In the genomic region with DNA sequence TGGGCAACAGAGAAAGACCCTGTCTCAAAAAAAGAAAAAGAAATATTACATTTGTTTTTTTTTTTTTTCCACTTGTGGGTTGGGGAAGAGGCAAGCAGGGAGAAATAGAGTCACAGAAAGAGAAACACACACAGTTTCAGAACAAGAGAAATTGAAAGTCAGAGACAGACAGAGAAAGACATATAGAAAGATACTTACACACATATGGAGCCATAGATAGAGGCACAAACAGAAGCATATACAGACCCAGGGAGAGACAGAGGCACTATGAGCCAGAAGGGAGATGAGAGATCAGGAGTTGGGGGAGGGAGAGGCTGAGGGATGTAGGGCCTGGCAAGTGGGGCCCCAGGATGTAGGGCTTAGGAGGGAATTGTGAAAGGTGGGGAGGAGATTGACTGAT, we compare ENCODE assay signal across 39 cellular contexts. TPM values are rescaled to one million over a fixed set of nuclear protein-coding genes. Genes with fewer than 3 reads are reported as not detected.
"Had no signal": no experiment of that assay in that cellular context is flagged by ENCODE, and none has a peak within 500 bp of the region (broad histone marks: within the 10 kb centered on the region; RNA-seq: fewer than 3 reads in every experiment).

No MANE protein-coding gene starts in this region.

- H3K4me1 ChIP-seq: ascending aorta had no signal

- H3K27ac ChIP-seq: ascending aorta, cardiac muscle cell, VCaP had no signal

- H3K4me3 Mint-ChIP-seq: activated B cell treated with CpG ODN at 0.5 μM for 24 hours; activated CD4-positive, alpha-beta memory T cell treated with anti-CD3 and anti-CD28 coated beads for 36 hours; activated CD4-positive, alpha-beta T cell treated with anti-CD3 and anti-CD28 coated beads, Interleukin-2, amount 10 ng/mL, durations not matched to agents 24 days and 14 days; activated CD8-positive, alpha-beta T cell treated with anti-CD3 and anti-CD28 coated beads for 36 hours; activated naive CD4-positive, alpha-beta T cell treated with anti-CD3 and anti-CD28 coated beads for 36 hours; activated naive CD8-positive, alpha-beta T cell; activated naive CD8-positive, alpha-beta T cell treated with anti-CD3 and anti-CD28 coated beads, Interleukin-2, amount 10 ng/mL, durations not matched to agents 7 days and 5 days; activated naive CD8-positive, alpha-beta T cell treated with anti-CD3 and anti-CD28 coated beads, Interleukin-2, amount 50 U/mL, for 24 hours; activated T-cell treated with anti-CD3 and anti-CD28 coated beads, Interleukin-2, amount 50 U/mL, for 4 hours; activated T-cell treated with anti-CD3 and anti-CD28 coated beads, Interleukin-2, amount 50 U/mL, for 72 hours; activated T-helper 1 cell treated with anti-CD3 and anti-CD28 coated beads, Interleukin-12 subunit alpha, Interleukin-12 subunit beta, Interleukin-2, Interleukin-4 antibody, amounts not matched to agents 30 ng/mL and 10 ng/mL and 1 ng/mL, durations not matched to agents 14 hours and 24 hours and 36 hours; activated T-helper 17 cell treated with anti-CD3 and anti-CD28 coated beads, Interleukin-2, amount 50 U/mL, for 72 hours; brain; central memory CD8-positive, alpha-beta T cell; T-helper 1 cell treated with Interleukin-12 subunit alpha and Interleukin-12 subunit beta and Interleukin-4 antibody, amounts not matched to agents 30 μg/mL and 1 μg/mL, for 36 hours; T-helper 2 cell treated with Interferon-gamma antibody and Interleukin-4, amounts not matched to agents 5 μg/mL and 100 μg/mL, for 36 hours had no signal

- DNase-seq: activated B cell treated with CpG ODN at 0.5 μM for 24 hours; activated CD4-positive, alpha-beta memory T cell treated with anti-CD3 and anti-CD28 coated beads for 36 hours; activated CD4-positive, alpha-beta T cell treated with anti-CD3 and anti-CD28 coated beads for 4 hours; activated CD4-positive, alpha-beta T cell treated with anti-CD3 and anti-CD28 coated beads, Interleukin-2, amount 10 ng/mL, durations not matched to agents 24 days and 14 days; activated CD4-positive, alpha-beta T cell treated with anti-CD3 and anti-CD28 coated beads, Interleukin-2, amount 50 U/mL, for 1 hour; activated CD4-positive, alpha-beta T cell treated with anti-CD3 and anti-CD28 coated beads, Interleukin-2, amount 50 U/mL, for 4 hours; activated CD4-positive, CD25-positive, alpha-beta regulatory T cell treated with anti-CD3 and anti-CD28 coated beads, Interleukin-2, amount 50 U/mL, for 72 hours; activated CD8-positive, alpha-beta memory T cell treated with anti-CD3 and anti-CD28 coated beads, Interleukin-2, amount 50 U/mL, for 4 hours; activated CD8-positive, alpha-beta T cell treated with anti-CD3 and anti-CD28 coated beads for 36 hours; activated effector memory CD4-positive, alpha-beta T cell treated with anti-CD3 and anti-CD28 coated beads, Interleukin-2, amount 50 U/mL, for 16 hours; activated gamma-delta T cell treated with Interleukin-2 at 50 U/mL for 16 hours; activated naive CD4-positive, alpha-beta T cell; activated naive CD4-positive, alpha-beta T cell treated with anti-CD3 and anti-CD28 coated beads for 36 hours; activated naive CD4-positive, alpha-beta T cell treated with anti-CD3 and anti-CD28 coated beads, Interleukin-2, amount 50 U/mL, for 16 hours; activated naive CD8-positive, alpha-beta T cell treated with anti-CD3 and anti-CD28 coated beads, Interleukin-2, amount 10 ng/mL, durations not matched to agents 7 days and 5 days; activated naive CD8-positive, alpha-beta T cell treated with anti-CD3 and anti-CD28 coated beads, Interleukin-2, amount 50 U/mL, for 24 hours; activated T-cell treated with anti-CD3 and anti-CD28 coated beads for 4 hours; activated T-cell treated with anti-CD3 and anti-CD28 coated beads, Interleukin-2, amount 50 U/mL, for 1 hour; activated T-cell treated with anti-CD3 and anti-CD28 coated beads, Interleukin-2, amount 50 U/mL, for 4 hours; activated T-cell treated with anti-CD3 and anti-CD28 coated beads, Interleukin-2, amount 50 U/mL, for 72 hours; amygdala; anterior cingulate cortex; caudate nucleus; T-helper 1 cell; T-helper 2 cell; T-helper 9 cell had no signal

- H3K36me3 Mint-ChIP-seq: activated CD4-positive, alpha-beta memory T cell treated with anti-CD3 and anti-CD28 coated beads for 36 hours; activated naive CD8-positive, alpha-beta T cell; activated naive CD8-positive, alpha-beta T cell treated with anti-CD3 and anti-CD28 coated beads, Interleukin-2, amount 10 ng/mL, durations not matched to agents 7 days and 5 days; brain had no signal

- H3K9me3 ChIP-seq: ascending aorta had no signal

- FAIRE-seq: bronchial epithelial cell, TTC549 had no signal

- H3K27me3 Mint-ChIP-seq: activated B cell treated with CpG ODN at 0.5 μM for 24 hours; activated CD4-positive, alpha-beta T cell treated with anti-CD3 and anti-CD28 coated beads, Interleukin-2, amount 10 ng/mL, durations not matched to agents 24 days and 14 days; central memory CD8-positive, alpha-beta T cell had no signal

- H3K27me3 ChIP-seq: ascending aorta, cardiac muscle cell had no signal

- H3K27ac Mint-ChIP-seq: activated B cell treated with CpG ODN at 0.5 μM for 24 hours; activated CD4-positive, alpha-beta memory T cell treated with anti-CD3 and anti-CD28 coated beads for 36 hours; activated CD4-positive, alpha-beta T cell treated with anti-CD3 and anti-CD28 coated beads, Interleukin-2, amount 10 ng/mL, durations not matched to agents 24 days and 14 days; activated CD8-positive, alpha-beta T cell treated with anti-CD3 and anti-CD28 coated beads for 36 hours; activated naive CD4-positive, alpha-beta T cell treated with anti-CD3 and anti-CD28 coated beads for 36 hours; activated naive CD8-positive, alpha-beta T cell; activated naive CD8-positive, alpha-beta T cell treated with anti-CD3 and anti-CD28 coated beads, Interleukin-2, amount 10 ng/mL, durations not matched to agents 7 days and 5 days; activated naive CD8-positive, alpha-beta T cell treated with anti-CD3 and anti-CD28 coated beads, Interleukin-2, amount 50 U/mL, for 24 hours; activated T-cell treated with anti-CD3 and anti-CD28 coated beads, Interleukin-2, amount 50 U/mL, for 72 hours; activated T-helper 1 cell treated with anti-CD3 and anti-CD28 coated beads, Interleukin-12 subunit alpha, Interleukin-12 subunit beta, Interleukin-2, Interleukin-4 antibody, amounts not matched to agents 30 ng/mL and 10 ng/mL and 1 ng/mL, durations not matched to agents 14 hours and 24 hours and 36 hours; activated T-helper 17 cell treated with anti-CD3 and anti-CD28 coated beads, Interleukin-2, amount 50 U/mL, for 72 hours; brain; T-helper 1 cell treated with Interleukin-12 subunit alpha and Interleukin-12 subunit beta and Interleukin-4 antibody, amounts not matched to agents 30 μg/mL and 1 μg/mL, for 36 hours; T-helper 2 cell treated with Interferon-gamma antibody and Interleukin-4, amounts not matched to agents 5 μg/mL and 100 μg/mL, for 36 hours had no signal

- H3K9me3 Mint-ChIP-seq: activated B cell treated with CpG ODN at 0.5 μM for 24 hours; activated CD4-positive, alpha-beta T cell treated with anti-CD3 and anti-CD28 coated beads, Interleukin-2, amount 10 ng/mL, durations not matched to agents 24 days and 14 days; activated naive CD4-positive, alpha-beta T cell treated with anti-CD3 and anti-CD28 coated beads for 36 hours; activated naive CD8-positive, alpha-beta T cell treated with anti-CD3 and anti-CD28 coated beads, Interleukin-2, amount 10 ng/mL, durations not matched to agents 7 days and 5 days; activated naive CD8-positive, alpha-beta T cell treated with anti-CD3 and anti-CD28 coated beads, Interleukin-2, amount 50 U/mL, for 24 hours; activated T-cell treated with anti-CD3 and anti-CD28 coated beads, Interleukin-2, amount 50 U/mL, for 4 hours; activated T-helper 1 cell treated with anti-CD3 and anti-CD28 coated beads, Interleukin-12 subunit alpha, Interleukin-12 subunit beta, Interleukin-2, Interleukin-4 antibody, amounts not matched to agents 30 ng/mL and 10 ng/mL and 1 ng/mL, durations not matched to agents 14 hours and 24 hours and 36 hours; activated T-helper 17 cell treated with anti-CD3 and anti-CD28 coated beads, Interleukin-2, amount 50 U/mL, for 72 hours; brain; central memory CD8-positive, alpha-beta T cell; T-helper 1 cell treated with Interleukin-12 subunit alpha and Interleukin-12 subunit beta and Interleukin-4 antibody, amounts not matched to agents 30 μg/mL and 1 μg/mL, for 36 hours; T-helper 2 cell treated with Interferon-gamma antibody and Interleukin-4, amounts not matched to agents 5 μg/mL and 100 μg/mL, for 36 hours had no signal

- H3K36me3 ChIP-seq: ascending aorta, cardiac muscle cell had no signal

- H3K4me3 ChIP-seq: ascending aorta, cardiac muscle cell had no signal

- H3K4me1 Mint-ChIP-seq: activated B cell treated with CpG ODN at 0.5 μM for 24 hours; activated CD4-positive, alpha-beta T cell treated with anti-CD3 and anti-CD28 coated beads, Interleukin-2, amount 10 ng/mL, durations not matched to agents 24 days and 14 days; activated naive CD8-positive, alpha-beta T cell treated with anti-CD3 and anti-CD28 coated beads, Interleukin-2, amount 10 ng/mL, durations not matched to agents 7 days and 5 days; activated naive CD8-positive, alpha-beta T cell treated with anti-CD3 and anti-CD28 coated beads, Interleukin-2, amount 50 U/mL, for 24 hours; activated T-helper 17 cell treated with anti-CD3 and anti-CD28 coated beads, Interleukin-2, amount 50 U/mL, for 72 hours; brain; central memory CD8-positive, alpha-beta T cell had no signal

- ATAC-seq: activated CD8-positive, alpha-beta T cell treated with anti-CD3 and anti-CD28 coated beads for 36 hours; activated naive CD8-positive, alpha-beta T cell treated with anti-CD3 and anti-CD28 coated beads, Interleukin-2, amount 50 U/mL, for 24 hours; activated T-cell treated with anti-CD3 and anti-CD28 coated beads, Interleukin-2, amount 50 U/mL, for 4 hours; activated T-cell treated with anti-CD3 and anti-CD28 coated beads, Interleukin-2, amount 50 U/mL, for 72 hours; activated T-helper 17 cell treated with anti-CD3 and anti-CD28 coated beads, Interleukin-2, amount 50 U/mL, for 72 hours had no signal

RNA-seq across cellular contexts. Expression of a gene that starts 55.2 kb away (rescaled TPM):
- total RNA-seq: activated B cell treated with CpG ODN at 0.5 μM for 24 hours; activated CD4-positive, alpha-beta memory T cell treated with anti-CD3 and anti-CD28 coated beads for 36 hours; activated CD4-positive, alpha-beta T cell treated with anti-CD3 and anti-CD28 coated beads, Interleukin-2, amount 10 ng/mL, durations not matched to agents 24 days and 14 days; activated CD8-positive, alpha-beta memory T cell treated with anti-CD3 and anti-CD28 coated beads for 36 hours; activated CD8-positive, alpha-beta T cell treated with anti-CD3 and anti-CD28 coated beads for 36 hours; activated naive CD4-positive, alpha-beta T cell treated with anti-CD3 and anti-CD28 coated beads for 36 hours; activated naive CD8-positive, alpha-beta T cell treated with anti-CD3 and anti-CD28 coated beads, Interleukin-2, amount 10 ng/mL, durations not matched to agents 7 days and 5 days; activated T-cell treated with anti-CD3 and anti-CD28 coated beads, Interleukin-2, amount 50 U/mL, for 4 hours; activated T-cell treated with anti-CD3 and anti-CD28 coated beads, Interleukin-2, amount 50 U/mL, for 72 hours; activated T-helper 1 cell treated with anti-CD3 and anti-CD28 coated beads, Interleukin-12 subunit alpha, Interleukin-12 subunit beta, Interleukin-2, Interleukin-4 antibody, amounts not matched to agents 30 ng/mL and 10 ng/mL and 1 ng/mL, durations not matched to agents 14 hours and 24 hours and 36 hours; activated T-helper 17 cell treated with anti-CD3 and anti-CD28 coated beads, Interleukin-2, amount 50 U/mL, for 72 hours; ascending aorta; bronchial epithelial cell; cardiac muscle cell had no signal
